Comparison of ENCODE assay signal across 16 cellular contexts in the genomic region with DNA sequence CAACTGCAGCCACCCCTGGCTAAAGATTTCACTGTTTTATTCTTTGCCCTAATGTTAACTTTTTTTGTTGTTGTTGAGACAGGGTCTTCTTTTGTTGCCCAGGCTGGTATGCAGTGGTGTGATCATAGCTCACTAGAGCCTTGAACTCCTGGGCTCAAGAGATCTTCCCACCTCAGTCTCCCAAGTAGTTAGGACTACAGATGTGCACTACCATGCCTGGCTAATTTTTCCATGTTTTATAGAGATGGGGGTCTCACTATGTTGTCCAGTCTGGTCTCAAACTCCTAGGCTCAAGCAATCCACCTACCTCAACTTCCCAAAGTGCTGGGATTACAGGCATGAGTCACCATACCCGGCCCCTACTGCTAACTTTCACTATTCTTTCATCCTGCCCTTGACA.
DNase-seq lines count a peak whose midpoint lies in the region; ATAC-seq and TF ChIP-seq lines count a peak whose summit lies in the region.
"Had no signal": no experiment of that assay in that cellular context is flagged by ENCODE, and none has a peak within 500 bp of the region (broad histone marks: within the 10 kb centered on the region; RNA-seq: fewer than 3 reads in every experiment).

No MANE protein-coding gene starts in this region.

- DNase-seq in heart left ventricle (no peak), Right ventricle myocardium inferior (ENCODE audit: missing footprints) (no peak), Panc1 (ENCODE audit: low read depth, low spot score) (no peak), kidney tubule cell (ENCODE audit: low spot score) (no peak), cortex of kidney (lab: John Stamatoyannopoulos, UW) (no peak), H9 (no peak)
- no peak for DNase-seq in effector memory CD8-positive, alpha-beta T cell
- DNase-seq: 8988T, DMS153, NCI-H1092, NCI-H1436 treated with DMSO at 0.1 percent for 48 hours, NCI-H2029, NCI-H526 treated with DMSO at 0.1 percent for 48 hours had no signal

- H3K36me3 Mint-ChIP-seq in effector memory CD8-positive, alpha-beta T cell (ENCODE audit: insufficient read depth) = no peaks in the 10 kb centered on the region
- H3K36me3 Mint-ChIP-seq in nephron (ENCODE audit: low read depth) (peaks cover 13% of the 10 kb centered on the region), H9 (ENCODE audit: insufficient read depth in 1 of 3, low read depth in 3 of 3) (peaks cover 0 to 4% (median 2%) of the 10 kb centered on the region in 3 experiments; a peak in 3 of 7 replicates)

- H3K9me3 Mint-ChIP-seq in effector memory CD8-positive, alpha-beta T cell = no peaks in the 10 kb centered on the region
- H3K9me3 Mint-ChIP-seq in nephron = no peaks in the 10 kb centered on the region
- no peaks in the 10 kb centered on the region for H3K9me3 Mint-ChIP-seq in H9
- H3K9me3 Mint-ChIP-seq: CD4-positive, CD25-positive, alpha-beta regulatory T cell had no signal

- no peak overlapping the region for H3K14ac ChIP-seq in H9 (ENCODE audit: insufficient read depth, low read length)

- in situ Hi-C loops in Panc1 (cut with HindIII; ENCODE audit: low pct_unique_long_range_greater_than_20kb, low sequenced_read_pairs) = no loop called here

- H3K9ac ChIP-seq in H9 (ENCODE audit: extremely low read depth, insufficient read length, low read length) = no peak overlapping the region
- H3K9ac ChIP-seq: GM23248 had no signal

- H3K79me2 ChIP-seq in H9 (ENCODE audit: insufficient read depth, low read length) = no peaks in the 10 kb centered on the region

- H2BK20ac ChIP-seq in H9 (ENCODE audit: low read depth, low read length, poor library complexity, severe bottlenecking) = no peak overlapping the region

- H3K4me3 ChIP-seq in heart left ventricle (no peak overlapping the region), Panc1 (ENCODE audit: low read depth in 2 of 2, low read length in 2 of 2) (no peak overlapping the region)
- H3K4me3 ChIP-seq: GM23248 had no signal

- H3K27ac Mint-ChIP-seq in effector memory CD8-positive, alpha-beta T cell = peak overlapping the region; percentile 66 to 75
- H3K27ac Mint-ChIP-seq in nephron (peak overlapping the region; percentile 93 to 98 (median 97)), H9 (no peak overlapping the region)

- no peak overlapping the region for H4K8ac ChIP-seq in H9 (replicated peaks; ENCODE audit: insufficient read length, low read depth, low read length)

- H3K56ac ChIP-seq in H9 (ENCODE audit: insufficient read length, low read depth, low read length) = no peak overlapping the region

- H3K23ac ChIP-seq in H9 (ENCODE audit: insufficient read length, low read depth, low read length) = no peak overlapping the region

- H4K5ac ChIP-seq in H9 (ENCODE audit: insufficient read length, low read depth, low read length) = no peak overlapping the region

- H3K4ac ChIP-seq in H9 (ENCODE audit: low read depth, low read length) = no peak overlapping the region

- no peaks in the 10 kb centered on the region for H3K23me2 ChIP-seq in H9 (ENCODE audit: insufficient read length, low read depth, low read length, poor library complexity, severe bottlenecking)

- no peaks in the 10 kb centered on the region for H3K79me1 ChIP-seq in H9 (ENCODE audit: insufficient read depth, low read depth, low read length, poor library complexity, severe bottlenecking)

- no peak overlapping the region for H3K4me3 Mint-ChIP-seq in effector memory CD8-positive, alpha-beta T cell
- H3K4me3 Mint-ChIP-seq in nephron (no peak overlapping the region), H9 (no peak overlapping the region)
- H3K4me3 Mint-ChIP-seq: CD4-positive, CD25-positive, alpha-beta regulatory T cell had no signal

- no peak for TF ChIP-seq POLR2A in heart left ventricle (IDR thresholded peaks at IDR 0.05)

- H3K4me1 ChIP-seq in heart left ventricle = peaks cover 3 to 70% (median 64%) of the 10 kb centered on the region in 12 donors
- H3K4me1 ChIP-seq in Panc1 (ENCODE audit: control insufficient read depth, insufficient read depth, low read length) = peaks cover 48% of the 10 kb centered on the region
- H3K4me1 ChIP-seq in H9 (ENCODE audit: insufficient read depth, low read length) = peaks cover 20% of the 10 kb centered on the region; the same call in 1 of the 2 replicates

- no peaks in the 10 kb centered on the region for H3K27me3 Mint-ChIP-seq in effector memory CD8-positive, alpha-beta T cell
- H3K27me3 Mint-ChIP-seq in nephron (ENCODE audit: low read depth) (no peaks in the 10 kb centered on the region), H9 (ENCODE audit: low read depth) (no peaks in the 10 kb centered on the region)
- H3K27me3 Mint-ChIP-seq: CD4-positive, CD25-positive, alpha-beta regulatory T cell had no signal

- H3K27me3 ChIP-seq in heart left ventricle (no peaks in the 10 kb centered on the region), Panc1 (ENCODE audit: control insufficient read depth, insufficient read depth, low read length) (no peaks in the 10 kb centered on the region), H9 (ENCODE audit: insufficient read depth, low read length) (no peaks in the 10 kb centered on the region)

- H2BK15ac ChIP-seq in H9 (ENCODE audit: low read depth, low read length) = no peak overlapping the region

- H3K9me3 ChIP-seq in heart left ventricle = no peaks in the 10 kb centered on the region
- no peaks in the 10 kb centered on the region for H3K9me3 ChIP-seq in Panc1 (ENCODE audit: control insufficient read depth, insufficient read depth, low read depth, low read length)
- H3K9me3 ChIP-seq in H9 (ENCODE audit: control insufficient read depth, low read depth, low read length) = no peaks in the 10 kb centered on the region

- H4K20me1 ChIP-seq in H9 (ENCODE audit: control insufficient read depth, insufficient read depth, insufficient read length) = no peaks in the 10 kb centered on the region

- H2BK5ac ChIP-seq in H9 (ENCODE audit: insufficient read length, low read length) = no peak overlapping the region

- POLR2A ChIA-PET in Panc1 (lab: Charles Lee) = no interaction called here

- H3K27ac ChIP-seq in heart left ventricle = peak overlapping the region in 7 of 12 donors; percentile 8 to 95 (median 62)
- H3K27ac ChIP-seq in Panc1 (ENCODE audit: low read length) = peak overlapping the region; percentile 84
- H3K27ac ChIP-seq in H9 (ENCODE audit: insufficient read length, low read depth, low read length) = no peak overlapping the region
- H3K27ac ChIP-seq: GM23248 had no signal

- TF ChIP-seq CTCF in heart left ventricle (IDR thresholded peaks at IDR 0.05) (no peak), Panc1 (IDR thresholded peaks at IDR 0.05) (no peak), nephron (IDR thresholded peaks at IDR 0.05; ENCODE audit: unreplicated experiment in 3 of 3) (no peak), H9 (conservative IDR thresholded peaks at IDR 0.05) (no peak)

- 60 to 94% (median 79%) methylated on average over 1 of the region's 1 CpG for WGBS in heart left ventricle, 4 donors
- WGBS in H9 (ENCODE audit: extremely low coverage, insufficient read length, low lambda C conversion rate) = no CpG with 5 or more reads among the region's 1 CpG

- H2BK120ac ChIP-seq in H9 (ENCODE audit: low read depth, low read length, poor library complexity, severe bottlenecking) = no peak overlapping the region

- no peak overlapping the region for H4K91ac ChIP-seq in H9 (ENCODE audit: insufficient read length, low read depth, low read length)

- intact Hi-C loops in heart left ventricle (cut with DNase I) (no loop called here), Right ventricle myocardium inferior (cut with DNase I) (loop anchor here (2.0 kb wide), 1 partner anchor 307 kb away; no protein-coding TSS in a partner anchor), Panc1 (cut with micrococcal nuclease; ENCODE audit: unreplicated experiment) (loop anchor here (10.0 kb wide), 1 partner anchor 309 kb away; no protein-coding TSS in a partner anchor)

- no peak overlapping the region for H3K4me2 ChIP-seq in H9 (ENCODE audit: insufficient read depth, insufficient read length, low read length)

- no peak overlapping the region for H3T11ph ChIP-seq in H9 (ENCODE audit: low read length)

- H3K36me3 ChIP-seq in heart left ventricle = no peaks in the 10 kb centered on the region
- no peaks in the 10 kb centered on the region for H3K36me3 ChIP-seq in Panc1 (ENCODE audit: control insufficient read depth, insufficient read depth, low read length)

- H2AFZ ChIP-seq in H9 (ENCODE audit: low read length) = no peak overlapping the region
- H2AFZ ChIP-seq: GM23248 had no signal

- ATAC-seq in heart left ventricle = no peak
- no peak for ATAC-seq in Right ventricle myocardium inferior
- no peak for ATAC-seq in Panc1
- no peak for ATAC-seq in effector memory CD8-positive, alpha-beta T cell (replicated peaks)

- H2BK12ac ChIP-seq in H9 (ENCODE audit: insufficient read length, low read depth, low read length) = no peak overlapping the region

- CTCF ChIA-PET in Panc1 (lab: Charles Lee) = no interaction called here

- H3K4me1 Mint-ChIP-seq in effector memory CD8-positive, alpha-beta T cell (ENCODE audit: low read depth in 2 of 2) = peaks cover 8 to 13% of the 10 kb centered on the region in 2 donors
- H3K4me1 Mint-ChIP-seq in nephron (peaks cover 83% of the 10 kb centered on the region), H9 (peaks cover 45 to 47% of the 10 kb centered on the region in 2 experiments)

- no peak overlapping the region for H3K18ac ChIP-seq in H9 (ENCODE audit: insufficient read length, low read depth, low read length)

- BruUV-seq in Panc1 (replicated peaks; lab: Mats Ljungman, UMichigan) = no TSS peak

- H2AK5ac ChIP-seq in H9 (ENCODE audit: insufficient read length, low read length) = no peak overlapping the region

Comparison
In these comparisons a context has a peak if more than half of its experiments do, and no peak if none do; other contexts are left out.
1. intact Hi-C loops: an anchor here in Right ventricle myocardium inferior (2.0 kb wide) and Panc1 (10.0 kb wide); none called in heart left ventricle.
2. H3K27ac Mint-ChIP-seq: peak in effector memory CD8-positive, alpha-beta T cell (2 of 2) and nephron (3 of 3); none in H9 (0 of 3).